In the genomic region with DNA sequence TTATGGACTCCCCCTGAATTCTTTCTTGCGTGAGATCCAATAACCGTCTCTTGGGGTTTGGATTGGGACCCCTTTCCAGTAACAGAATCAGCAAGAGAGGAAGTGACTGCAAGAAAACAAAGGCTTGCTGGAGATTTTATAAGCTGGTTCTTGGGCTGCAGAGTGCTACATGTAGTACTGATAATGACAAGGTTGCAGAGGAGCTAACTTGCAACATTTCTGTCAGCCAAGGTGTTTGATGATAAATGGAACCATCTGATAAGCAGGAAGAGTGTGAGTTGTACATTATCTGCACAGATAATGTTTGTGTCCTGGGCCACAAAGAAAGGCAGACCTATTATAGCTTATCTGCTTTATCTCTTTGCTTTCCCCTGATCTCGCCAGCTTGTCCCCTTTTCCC, we compare ENCODE assay signal across 17 cellular contexts. TPM values are rescaled to one million over a fixed set of nuclear protein-coding genes. Genes with fewer than 3 reads are reported as not detected.
A peak's percentile ranks its signal among the peaks of the same experiment; 100 is the strongest.
DNase-seq lines count a peak whose midpoint lies in the region; ATAC-seq, FAIRE-seq and TF ChIP-seq lines count a peak whose summit lies in the region.
"Had no signal": no experiment of that assay in that cellular context is flagged by ENCODE, and none has a peak within 500 bp of the region (broad histone marks: within the 10 kb centered on the region; RNA-seq: fewer than 3 reads in every experiment).

No MANE protein-coding gene starts in this region.

- no peak for DNase-seq in A549 (ENCODE audit: low read depth in 1 of 2, low spot score in 1 of 2)
- no peak for DNase-seq in adipocyte (ENCODE audit: low read depth)
- DNase-seq in hepatocyte (ENCODE audit: low spot score) = no peak
- no peak for DNase-seq in NCI-H2171 treated with DMSO at 0.1 percent for 48 hours (lab: John Stamatoyannopoulos, UW)
- no peak for DNase-seq in NCI-H2081 (lab: John Stamatoyannopoulos, UW)
- no peak for DNase-seq in AG08396 (ENCODE audit: low spot score)
- no peak for DNase-seq in foreskin keratinocyte
- DNase-seq: activated CD8-positive, alpha-beta T cell treated with anti-CD3 and anti-CD28 coated beads for 36 hours; CD4-positive, alpha-beta memory T cell; GOT3; MV-4-11; NCI-H748 treated with DMSO at 0.1 percent for 48 hours; stimulated activated naive CD8-positive, alpha-beta T cell treated with anti-CD3 and anti-CD28 coated beads, Interleukin-15, amount 100 ng/mL, for 72 hours had no signal

- no peak for FAIRE-seq in A549 (lab: Jason Lieb, UNC)
- FAIRE-seq: HepG2 had no signal

- 88% methylated on average over 3 of the region's 3 CpGs for WGBS in A549 (ENCODE audit: missing lambda C conversion rate)
- 71% methylated on average over 3 of the region's 3 CpGs for WGBS in HUES64
- 57% methylated on average over 3 of the region's 3 CpGs for WGBS in hepatocyte (ENCODE audit: low lambda C conversion rate, missing lambda C conversion rate)

- H3K9me2 ChIP-seq in hepatocyte (replicated peaks; ENCODE audit: insufficient read depth) = no peaks in the 10 kb centered on the region

- peak overlapping the region; percentile 28 to 77; a peak in 3 of 6 replicates for H3K27ac ChIP-seq in A549
- peak overlapping the region; percentile 80 for H3K27ac ChIP-seq in HUES64 (ENCODE audit: low read depth, low read length)
- peak overlapping the region; percentile 79 for H3K27ac ChIP-seq in hepatocyte
- H3K27ac ChIP-seq in foreskin keratinocyte = no peak overlapping the region
- H3K27ac ChIP-seq: gastroesophageal sphincter had no signal

- H3K4me2 ChIP-seq in A549 (peak overlapping the region; percentile 57), hepatocyte (peak overlapping the region; percentile 49)

- H3K9me3 ChIP-seq in A549 (0 out of 3 replicates have a peak, but pooled peaks cover 10% of the 10 kb centered on the region), HUES64 (ENCODE audit: insufficient read depth, low read depth, low read length) (peaks cover 17% of the 10 kb centered on the region), adipocyte (ENCODE audit: control insufficient read depth, low read length) (no peaks in the 10 kb centered on the region), hepatocyte (ENCODE audit: low read depth) (no peaks in the 10 kb centered on the region)
- H3K9me3 ChIP-seq: gastroesophageal sphincter had no signal

- H3K27me3 ChIP-seq in HUES64 (ENCODE audit: insufficient read depth, low read length) (no peaks in the 10 kb centered on the region), adipocyte (replicated peaks; ENCODE audit: control insufficient read depth, insufficient read depth, low read length) (no peaks in the 10 kb centered on the region), hepatocyte (no peaks in the 10 kb centered on the region), foreskin keratinocyte (no peaks in the 10 kb centered on the region)
- H3K27me3 ChIP-seq: gastroesophageal sphincter had no signal

- TF ChIP-seq RAD21 in A549 (conservative IDR thresholded peaks at IDR 0.05 in 1 of 2, IDR thresholded peaks at IDR 0.05 in 1 of 2) = no peak

- no peaks in the 10 kb centered on the region for H4K20me1 ChIP-seq in hepatocyte (ENCODE audit: insufficient read depth, poor library complexity, severe bottlenecking)

- peak; percentile 36 to 62; a peak in 4 of 6 replicates for ATAC-seq in A549
- ATAC-seq in foreskin keratinocyte = no peak
- ATAC-seq: gastroesophageal sphincter; HepG2; natural killer cell treated with Interleukin-12 subunit alpha and Interleukin-12 subunit beta and Interleukin-15 and Interleukin-18, amount 100 ng/mL, for 72 hours; stimulated activated naive CD8-positive, alpha-beta T cell treated with anti-CD3 and anti-CD28 coated beads, Interleukin-15, amount 100 ng/mL, for 72 hours had no signal

- H3K79me2 ChIP-seq in hepatocyte = no peaks in the 10 kb centered on the region

- POLR2A ChIA-PET in A549 (lab: Yijun Ruan, JAX) = interaction anchor here (3.5 kb wide), 1 partner anchor 45 kb away, joined by 16 read pairs; a partner anchor contains a TSS

- CTCF ChIA-PET in A549 (lab: Yijun Ruan, JAX) = interaction anchor here (0.5 to 5.4 kb wide), 4 partner anchors 17 to 600 kb away, joined by 3 to 26 read pairs (median 4); no protein-coding TSS in a partner anchor

- H3K36me3 ChIP-seq in HUES64 (ENCODE audit: insufficient read depth, low read length) (no peaks in the 10 kb centered on the region), adipocyte (ENCODE audit: control insufficient read depth, insufficient read depth, low read length, severe bottlenecking) (peaks cover 23% of the 10 kb centered on the region), hepatocyte (replicated peaks; ENCODE audit: insufficient read depth, low read depth) (no peaks in the 10 kb centered on the region)

- H2AFZ ChIP-seq in hepatocyte = no peak overlapping the region

- H3K4me3 ChIP-seq in A549 = no peak overlapping the region
- H3K4me3 ChIP-seq in HUES64 (ENCODE audit: low read length) = no peak overlapping the region
- peak overlapping the region; percentile 4 for H3K4me3 ChIP-seq in adipocyte (ENCODE audit: low read length)
- no peak overlapping the region for H3K4me3 ChIP-seq in hepatocyte
- H3K4me3 ChIP-seq: gastroesophageal sphincter had no signal

- peak overlapping the region; percentile 3; the same call in 1 of the 2 replicates for H3K9ac ChIP-seq in HUES64 (ENCODE audit: low read depth, low read length)
- no peak overlapping the region for H3K9ac ChIP-seq in adipocyte (ENCODE audit: low read length)

- TF ChIP-seq CTCF in A549 (IDR thresholded peaks at IDR 0.05) (no peak), hepatocyte (IDR thresholded peaks at IDR 0.05; ENCODE audit: poor library complexity) (no peak), foreskin keratinocyte (conservative IDR thresholded peaks at IDR 0.05) (no peak)

- H3K4me1 ChIP-seq in A549 = peaks cover 22% of the 10 kb centered on the region
- H3K4me1 ChIP-seq in HUES64 (ENCODE audit: insufficient read depth, low read length) = peaks cover 23% of the 10 kb centered on the region
- peaks cover 26% of the 10 kb centered on the region for H3K4me1 ChIP-seq in adipocyte (ENCODE audit: control insufficient read depth, insufficient read depth, low read length)
- peaks cover 8% of the 10 kb centered on the region for H3K4me1 ChIP-seq in hepatocyte (ENCODE audit: insufficient read depth)
- H3K4me1 ChIP-seq in foreskin keratinocyte = peaks cover 21% of the 10 kb centered on the region
- H3K4me1 ChIP-seq: gastroesophageal sphincter had no signal

- no peak for TF ChIP-seq POLR2A in A549 (IDR thresholded peaks at IDR 0.05; ENCODE audit: low read length)

- no peak for TF ChIP-seq EP300 in A549 (IDR thresholded peaks at IDR 0.05)

RNA-seq across cellular contexts. Expression of a gene that starts 37.1 kb away (rescaled TPM):
- 0.72 and 1.6 TPM in 2 replicates for polyA plus RNA-seq in A549 (2011; rRNA removed)
- 1.0 and 1.4 TPM in 2 replicates for polyA plus RNA-seq in A549 (2012; cell fraction: cytosol; rRNA removed)
- 0.80 and 0.97 TPM in 2 replicates for polyA plus RNA-seq in A549 (2012; cell fraction: nucleus; rRNA removed)
- 3.1 to 4.4 TPM (median 3.9 TPM) in 3 replicates for polyA plus RNA-seq in A549 (2017; fragmentation: RNase III; extraction: RNeasy Plus Mini Kit Qiagen cat#74134 plus additional on column Dnase treatment)
- polyA minus RNA-seq in A549 (2011; rRNA and poly(A)+ RNA removed) = 1.1 and 1.7 TPM in 2 replicates
- polyA plus RNA-seq in HUES64 (2013, experiment 1 of 2) = 39.2 TPM
- 38.4 TPM for polyA plus RNA-seq in HUES64 (2013, experiment 2 of 2)
- total RNA-seq in hepatocyte = 7.6 and 8.2 TPM in 2 replicates
- 6.0 and 7.0 TPM in 2 replicates for polyA plus RNA-seq in hepatocyte
- 11.6 and 12.9 TPM in 2 replicates for total RNA-seq in foreskin keratinocyte
- polyA plus RNA-seq in foreskin keratinocyte = 10.4 and 10.6 TPM in 2 replicates

RNA-seq across cellular contexts. Expression of a gene that starts 45.8 kb away (rescaled TPM):
- polyA plus RNA-seq in A549 (2011; rRNA removed) (428 and 543 TPM in 2 replicates), A549 (2017; fragmentation: RNase III; extraction: RNeasy Plus Mini Kit Qiagen cat#74134 plus additional on column Dnase treatment) (376 to 390 TPM (median 380 TPM) in 3 replicates), hepatocyte (259 and 284 TPM in 2 replicates), foreskin keratinocyte (255 and 261 TPM in 2 replicates)
- polyA plus RNA-seq in A549 (2012; cell fraction: cytosol; rRNA removed) = 274 and 325 TPM in 2 replicates
- 613 and 632 TPM in 2 replicates for polyA plus RNA-seq in A549 (2012; cell fraction: nucleus; rRNA removed)
- polyA minus RNA-seq in A549 (2011; rRNA and poly(A)+ RNA removed) = 597 and 682 TPM in 2 replicates
- polyA plus RNA-seq in HUES64 (2013, experiment 1 of 2) = 256 TPM
- 254 TPM for polyA plus RNA-seq in HUES64 (2013, experiment 2 of 2)
- total RNA-seq in hepatocyte (234 and 250 TPM in 2 replicates), foreskin keratinocyte (385 and 410 TPM in 2 replicates)

RNA-seq across cellular contexts. Expression of a gene that starts 53.1 kb away (rescaled TPM):
- polyA plus RNA-seq in A549 (2011; rRNA removed) (34.9 and 39.7 TPM in 2 replicates), A549 (2017; fragmentation: RNase III; extraction: RNeasy Plus Mini Kit Qiagen cat#74134 plus additional on column Dnase treatment) (50.3 to 53.5 TPM (median 53.5 TPM) in 3 replicates), hepatocyte (15.3 and 15.8 TPM in 2 replicates), foreskin keratinocyte (41.4 and 52.8 TPM in 2 replicates)
- polyA plus RNA-seq in A549 (2012; cell fraction: cytosol; rRNA removed) = 42.2 and 47.5 TPM in 2 replicates
- polyA plus RNA-seq in A549 (2012; cell fraction: nucleus; rRNA removed) = 132 and 165 TPM in 2 replicates
- polyA minus RNA-seq in A549 (2011; rRNA and poly(A)+ RNA removed) = 37.3 and 38.6 TPM in 2 replicates
- polyA plus RNA-seq in HUES64 (2013, experiment 1 of 2) = 49.3 TPM
- polyA plus RNA-seq in HUES64 (2013, experiment 2 of 2) = 49.5 TPM
- total RNA-seq in hepatocyte (13.4 and 38.2 TPM in 2 replicates), foreskin keratinocyte (52.8 and 58.6 TPM in 2 replicates)
